ENCODE assay signal across 29 cellular contexts in the genomic region with DNA sequence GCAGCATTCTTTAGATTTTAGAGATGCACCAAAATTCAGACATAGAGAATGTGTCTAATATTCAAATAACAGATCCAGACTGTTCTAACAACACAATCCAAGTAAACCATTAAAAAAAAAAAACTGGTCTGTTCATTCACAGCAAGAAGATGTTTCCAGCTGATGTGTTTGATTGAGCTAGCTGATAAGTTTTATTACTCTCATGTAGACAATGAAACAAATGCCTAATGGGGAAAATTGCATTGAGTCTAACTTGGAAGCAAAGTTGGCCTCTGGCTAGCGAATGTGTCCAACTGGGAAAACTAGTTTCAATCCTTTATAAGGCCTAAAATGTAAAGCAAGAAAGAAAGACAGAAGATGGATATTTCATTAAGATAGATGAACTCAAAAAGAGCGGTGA.
"Had no signal": no experiment of that assay in that cellular context is flagged by ENCODE, and none has a peak within 500 bp of the region (broad histone marks: within the 10 kb centered on the region; RNA-seq: fewer than 3 reads in every experiment).

No MANE protein-coding gene starts in this region.

- H3K4me1 ChIP-seq: ascending aorta, body of pancreas, Peyer's patch, SJCRH30 had no signal

- H3K4me3 Mint-ChIP-seq: activated B cell treated with CpG ODN at 0.5 μM for 24 hours; activated CD4-positive, alpha-beta T cell treated with anti-CD3 and anti-CD28 coated beads, Interleukin-2, amount 10 ng/mL, durations not matched to agents 24 days and 14 days; activated naive CD8-positive, alpha-beta T cell treated with anti-CD3 and anti-CD28 coated beads, Interleukin-2, amount 50 U/mL, for 24 hours; activated T-cell treated with anti-CD3 and anti-CD28 coated beads, Interleukin-2, amount 50 U/mL, for 4 hours; T-helper 17 cell had no signal

- H3K9me3 Mint-ChIP-seq: activated B cell treated with CpG ODN at 0.5 μM for 24 hours; activated CD4-positive, alpha-beta T cell treated with anti-CD3 and anti-CD28 coated beads, Interleukin-2, amount 10 ng/mL, durations not matched to agents 24 days and 14 days; activated T-cell treated with anti-CD3 and anti-CD28 coated beads, Interleukin-2, amount 50 U/mL, for 4 hours had no signal

- H3K27me3 Mint-ChIP-seq: activated B cell treated with CpG ODN at 0.5 μM for 24 hours; activated CD4-positive, alpha-beta T cell treated with anti-CD3 and anti-CD28 coated beads, Interleukin-2, amount 10 ng/mL, durations not matched to agents 24 days and 14 days; activated naive CD8-positive, alpha-beta T cell treated with anti-CD3 and anti-CD28 coated beads, Interleukin-2, amount 50 U/mL, for 24 hours; T-helper 17 cell had no signal

- H3K4me3 ChIP-seq: ascending aorta, body of pancreas, coronary artery, MG63, Peyer's patch, SJCRH30 had no signal

- DNase-seq: activated B cell treated with CpG ODN at 0.5 μM for 24 hours; activated CD4-positive, alpha-beta T cell treated with anti-CD3 and anti-CD28 coated beads for 1 hour; activated CD4-positive, alpha-beta T cell treated with anti-CD3 and anti-CD28 coated beads, Interleukin-2, amount 10 ng/mL, durations not matched to agents 24 days and 14 days; activated CD4-positive, alpha-beta T cell treated with anti-CD3 and anti-CD28 coated beads, Interleukin-2, amount 50 U/mL, for 48 hours; activated CD8-positive, alpha-beta memory T cell treated with anti-CD3 and anti-CD28 coated beads for 24 hours; activated effector memory CD4-positive, alpha-beta T cell treated with anti-CD3 and anti-CD28 coated beads, Interleukin-2, amount 50 U/mL, for 16 hours; activated naive CD4-positive, alpha-beta T cell treated with Interleukin-2 at 50 U/mL for 16 hours; activated naive CD8-positive, alpha-beta T cell treated with anti-CD3 and anti-CD28 coated beads, Interleukin-2, amount 50 U/mL, for 24 hours; activated T-cell treated with anti-CD3 and anti-CD28 coated beads, Interleukin-2, amount 50 U/mL, for 4 hours; amniotic stem cell; body of pancreas; central memory CD4-positive, alpha-beta T cell; MG63; MV-4-11; NCI-H1092 treated with DMSO at 0.1 percent for 48 hours; NCI-H1436 treated with DMSO at 0.1 percent for 48 hours; NCI-H1930; NCI-H2107; NCI-H226; NCI-H526; Peyer's patch; Right ventricle myocardium superior; SJCRH30; T-helper 17 cell; T-helper 9 cell had no signal

- ATAC-seq: activated naive CD4-positive, alpha-beta T cell treated with anti-CD3 and anti-CD28 coated beads, Interleukin-2, amount 50 U/mL, for 72 hours; activated naive CD8-positive, alpha-beta T cell treated with anti-CD3 and anti-CD28 coated beads, Interleukin-2, amount 50 U/mL, for 24 hours; activated T-cell treated with anti-CD3 and anti-CD28 coated beads, Interleukin-2, amount 50 U/mL, for 4 hours; body of pancreas; T-helper 17 cell had no signal

- H3K36me3 ChIP-seq: ascending aorta, MG63, Peyer's patch, SJCRH30 had no signal

- H3K36me3 Mint-ChIP-seq: activated naive CD4-positive, alpha-beta T cell treated with anti-CD3 and anti-CD28 coated beads, Interleukin-2, amount 50 U/mL, for 72 hours had no signal

- H3K27ac Mint-ChIP-seq: activated B cell treated with CpG ODN at 0.5 μM for 24 hours; activated CD4-positive, alpha-beta T cell treated with anti-CD3 and anti-CD28 coated beads, Interleukin-2, amount 10 ng/mL, durations not matched to agents 24 days and 14 days; activated naive CD4-positive, alpha-beta T cell treated with anti-CD3 and anti-CD28 coated beads, Interleukin-2, amount 50 U/mL, for 72 hours; activated naive CD8-positive, alpha-beta T cell treated with anti-CD3 and anti-CD28 coated beads, Interleukin-2, amount 50 U/mL, for 24 hours; T-helper 17 cell had no signal

- H3K27me3 ChIP-seq: ascending aorta, body of pancreas, MG63, Peyer's patch, SJCRH30 had no signal

- H3K27ac ChIP-seq: ascending aorta, body of pancreas, coronary artery, Peyer's patch, RWPE1, SJCRH30 had no signal

- H3K4me1 Mint-ChIP-seq: activated B cell treated with CpG ODN at 0.5 μM for 24 hours; activated CD4-positive, alpha-beta T cell treated with anti-CD3 and anti-CD28 coated beads, Interleukin-2, amount 10 ng/mL, durations not matched to agents 24 days and 14 days; activated naive CD8-positive, alpha-beta T cell treated with anti-CD3 and anti-CD28 coated beads, Interleukin-2, amount 50 U/mL, for 24 hours; T-helper 17 cell had no signal

- H3K9me3 ChIP-seq: ascending aorta, body of pancreas, MG63, Peyer's patch had no signal
